Comparison of ENCODE assay signal across 13 cellular contexts in genomic region chr22:17268501-17269223, GRCh38. TPM values are rescaled to one million over a fixed set of nuclear protein-coding genes. Genes with fewer than 3 reads are reported as not detected.
DNase-seq lines count a peak whose midpoint lies in the region; ATAC-seq, FAIRE-seq and TF ChIP-seq lines count a peak whose summit lies in the region.
"Had no signal": no experiment of that assay in that cellular context is flagged by ENCODE, and none has a peak within 500 bp of the region (broad histone marks: within the 10 kb centered on the region; RNA-seq: fewer than 3 reads in every experiment).

No MANE protein-coding gene starts in this region.

- H3K9me3 Mint-ChIP-seq in nephron = no peaks in the 10 kb centered on the region

- H3K9me3 ChIP-seq in HCT116 (ENCODE audit: control insufficient read depth in 1 of 2, insufficient read depth in 1 of 2, low read depth in 1 of 2, low read length in 2 of 2) = no peaks in the 10 kb centered on the region
- no peaks in the 10 kb centered on the region for H3K9me3 ChIP-seq in GM12878 (replicated peaks; ENCODE audit: control insufficient read depth, insufficient read depth, low read length)
- H3K9me3 ChIP-seq in ovary = no peaks in the 10 kb centered on the region
- no peaks in the 10 kb centered on the region for H3K9me3 ChIP-seq in thyroid gland
- H3K9me3 ChIP-seq in pancreas = no peaks in the 10 kb centered on the region

- H3K27ac Mint-ChIP-seq in nephron = peak overlapping the region in 2 of 3 experiments; percentile 35 to 52

- TF ChIP-seq RAD21 in HCT116 (IDR thresholded peaks at IDR 0.05; ENCODE audit: low read depth) (no peak), GM12878 (IDR thresholded peaks at IDR 0.05; ENCODE audit: insufficient read depth, low read depth, low read length) (peak; percentile 46)

- in situ Hi-C loops in GM12878 (cut with MboI) = no loop called here

- intact Hi-C loops in HCT116 (cut with micrococcal nuclease) (no loop called here), GM12878 (cut with micrococcal nuclease; ENCODE audit: unreplicated experiment) (loop anchor here (5.0 kb wide), 1 partner anchor 34 kb away; no protein-coding TSS in a partner anchor), ovary (cut with DNase I) (no loop called here), thyroid gland (cut with DNase I) (no loop called here), pancreas (cut with DNase I) (no loop called here)

- H3K79me2 ChIP-seq in HCT116 (ENCODE audit: insufficient read depth, low read length) = no peaks in the 10 kb centered on the region
- no peaks in the 10 kb centered on the region for H3K79me2 ChIP-seq in GM12878 (ENCODE audit: control insufficient read depth, insufficient read depth, low read length)

- no peak overlapping the region for H3K4me2 ChIP-seq in HCT116 (ENCODE audit: low read length)
- no peak overlapping the region for H3K4me2 ChIP-seq in GM12878 (ENCODE audit: control insufficient read depth, insufficient read depth)

- no peak overlapping the region for H3K4me3 Mint-ChIP-seq in nephron

- SMC1A ChIA-PET in GM12878 (lab: Charles Lee; ENCODE audit: uncharacterized antibody, unreplicated experiment) = interaction anchor here (0.6 to 2.1 kb wide), 11 partner anchors 11 to 233 kb away, joined by 3 to 13 read pairs (median 3); no protein-coding TSS in a partner anchor

- H3K4me1 ChIP-seq in HCT116 (ENCODE audit: control insufficient read depth in 1 of 2, insufficient read depth in 2 of 2, low read length in 2 of 2) (peaks cover 5 to 7% of the 10 kb centered on the region in 2 experiments; a peak in 2 of 4 replicates), GM12878 (ENCODE audit: control insufficient read depth, insufficient read depth, low read length) (peaks cover 3% of the 10 kb centered on the region; the same call in 1 of the 2 replicates), ovary (ENCODE audit: insufficient read depth) (peaks cover 3% of the 10 kb centered on the region), thyroid gland (peaks cover 0 to 4% of the 10 kb centered on the region in 2 donors), pancreas (no peaks in the 10 kb centered on the region)

- BruUV-seq in HCT116 (replicated peaks; lab: Mats Ljungman, UMichigan) (no TSS peak), GM12878 (replicated peaks; lab: Mats Ljungman, UMichigan) (no TSS peak)

- no peaks in the 10 kb centered on the region for H3K9me2 ChIP-seq in HCT116 (ENCODE audit: insufficient read depth)

- WGBS in GM12878 (ENCODE audit: insufficient coverage, insufficient replicate concordance, low lambda C conversion rate, missing lambda C conversion rate) = 23% methylated on average over 5 of the region's 5 CpGs
- WGBS in ovary, 3 donors = 65 to 68% (median 66%) methylated on average over 5 of the region's 5 CpGs
- 58 to 61% methylated on average over 5 of the region's 5 CpGs for WGBS in thyroid gland, 2 donors
- WGBS in pancreas, 2 donors = 72 to 85% methylated on average over 5 of the region's 5 CpGs

- CTCF ChIA-PET in HCT116 (lab: Charles Lee) (interaction anchor here (0.6 to 1.4 kb wide), 6 partner anchors 21 to 233 kb away, joined by 3 to 5 read pairs (median 4); no protein-coding TSS in a partner anchor), GM12878 (lab: Yijun Ruan, JAX) (interaction anchor here (0.7 to 2.1 kb wide), 11 partner anchors 10 to 268 kb away, joined by 3 to 13 read pairs (median 4); no protein-coding TSS in a partner anchor)

- H3K4me1 Mint-ChIP-seq in nephron = peaks cover 71% of the 10 kb centered on the region

- H3K9ac ChIP-seq in HCT116 (ENCODE audit: low read length) (no peak overlapping the region), GM12878 (ENCODE audit: control insufficient read depth, insufficient read depth, low read length) (no peak overlapping the region)

- no peaks in the 10 kb centered on the region for H3K36me3 Mint-ChIP-seq in nephron (ENCODE audit: low read depth)

- no peaks in the 10 kb centered on the region for H3K27me3 Mint-ChIP-seq in nephron (ENCODE audit: low read depth)

- H3K27me3 ChIP-seq in HCT116 (ENCODE audit: insufficient read depth, low read length) (no peaks in the 10 kb centered on the region), GM12878 (replicated peaks in 1 of 2; ENCODE audit: control insufficient read depth in 2 of 2, insufficient read depth in 2 of 2, low read length in 1 of 2) (no peaks in the 10 kb centered on the region), ovary (no peaks in the 10 kb centered on the region), thyroid gland (no peaks in the 10 kb centered on the region), pancreas (no peaks in the 10 kb centered on the region)

- H3K27ac ChIP-seq in HCT116 (ENCODE audit: low read depth, low read length) = no peak overlapping the region
- no peak overlapping the region for H3K27ac ChIP-seq in GM12878 (ENCODE audit: control insufficient read depth, insufficient read depth)
- no peak overlapping the region for H3K27ac ChIP-seq in ovary
- H3K27ac ChIP-seq in thyroid gland = no peak overlapping the region
- H3K27ac ChIP-seq in pancreas = no peak overlapping the region

- TF ChIP-seq EP300 in GM12878 (IDR thresholded peaks at IDR 0.05; ENCODE audit: borderline replicate concordance in 1 of 2, control insufficient read depth in 1 of 2, low read depth in 2 of 2, low read length in 2 of 2) (no peak), ovary (IDR thresholded peaks at IDR 0.05) (no peak)

- ATAC-seq in HCT116 (peak; percentile 67), GM12878 (peak; percentile 68), pancreas (no peak)
- ATAC-seq: left cardiac atrium had no signal

- TF ChIP-seq POLR2A in HCT116 (IDR thresholded peaks at IDR 0.05; ENCODE audit: borderline replicate concordance, extremely low read depth, insufficient read depth, insufficient read length) (no peak), GM12878 (IDR thresholded peaks at IDR 0.05; ENCODE audit: low read depth, low read length) (no peak), ovary (IDR thresholded peaks at IDR 0.05) (no peak), thyroid gland (IDR thresholded peaks at IDR 0.05) (no peak)

- RAD21 ChIA-PET in HCT116 (lab: Charles Lee; ENCODE audit: low non-redundant PET in 1 of 2, low total read pairs in 2 of 2, uncharacterized antibody in 2 of 2, unreplicated experiment in 2 of 2) = no interaction called here
- RAD21 ChIA-PET in GM12878 (lab: Charles Lee; ENCODE audit: unreplicated experiment) = interaction anchor here (1.0 to 2.0 kb wide), 9 partner anchors 9 to 233 kb away, joined by 3 to 13 read pairs (median 5); no protein-coding TSS in a partner anchor

- DNase-seq in DMS53 (lab: John Stamatoyannopoulos, UW) (peak; percentile 33), DMS53 treated with DMSO at 0.1 percent for 48 hours (lab: John Stamatoyannopoulos, UW; ENCODE audit: unreplicated experiment) (no peak), HCT116 (ENCODE audit: low read depth, low spot score) (no peak), GM12878 (ENCODE audit: low read depth, low spot score) (no peak), ovary (no peak), thyroid gland (no peak), pancreas (no peak)
- DNase-seq: 8988T; activated effector memory CD4-positive, alpha-beta T cell treated with Interleukin-2 at 50 U/mL for 16 hours; GF-D8; left cardiac atrium; NCI-H1436 had no signal

- POLR2A ChIA-PET in HCT116 (lab: Charles Lee) (no interaction called here), GM12878 (lab: Charles Lee) (interaction anchor here (0.6 to 1.4 kb wide), 5 partner anchors 10 to 438 kb away, joined by 3 to 4 read pairs (median 3); no protein-coding TSS in a partner anchor)

- H3K4me3 ChIP-seq in HCT116 (replicated peaks in 1 of 2; ENCODE audit: low read depth in 1 of 2, low read length in 2 of 2) (no peak overlapping the region), GM12878 (no peak overlapping the region), ovary (no peak overlapping the region), thyroid gland (replicated peaks in 1 of 3) (no peak overlapping the region), pancreas (no peak overlapping the region)

- no peaks in the 10 kb centered on the region for H4K20me1 ChIP-seq in HCT116 (ENCODE audit: insufficient read depth)
- H4K20me1 ChIP-seq in GM12878 (ENCODE audit: control insufficient read depth, insufficient read depth) = no peaks in the 10 kb centered on the region

- H2AFZ ChIP-seq in HCT116 (ENCODE audit: low read depth, low read length, poor library complexity, severe bottlenecking) (no peak overlapping the region), GM12878 (ENCODE audit: control insufficient read depth, low read depth, low read length) (no peak overlapping the region)

- FAIRE-seq in GM12878 (lab: Jason Lieb, UNC) = peak; percentile 49
- FAIRE-seq in pancreas (lab: Jason Lieb, UNC) = no peak

- peak in 2 of 3 experiments; percentile 31 to 49; a peak in 3 of 6 replicates for TF ChIP-seq CTCF in HCT116 (IDR thresholded peaks at IDR 0.05 in 2 of 3, conservative IDR thresholded peaks at IDR 0.05 in 1 of 3; ENCODE audit: borderline replicate concordance in 1 of 3, insufficient read depth in 1 of 3, low read depth in 2 of 3, low read length in 2 of 3)
- TF ChIP-seq CTCF in GM12878 (IDR thresholded peaks at IDR 0.05 in 2 of 3, conservative IDR thresholded peaks at IDR 0.05 in 1 of 3; ENCODE audit: control insufficient read depth in 2 of 3, extremely low read depth in 1 of 3, insufficient read depth in 1 of 3, low read depth in 3 of 3, low read length in 3 of 3) = peak; percentile 20 to 41 (median 36)
- peak in 2 of 3 experiments; percentile 12 to 26 for TF ChIP-seq CTCF in nephron (IDR thresholded peaks at IDR 0.05; ENCODE audit: unreplicated experiment in 3 of 3)
- no peak for TF ChIP-seq CTCF in ovary (IDR thresholded peaks at IDR 0.05)
- TF ChIP-seq CTCF in thyroid gland (IDR thresholded peaks at IDR 0.05) = peak in 1 of 6 experiments; percentile 17
- TF ChIP-seq CTCF in pancreas (IDR thresholded peaks at IDR 0.05) = no peak

- no peaks in the 10 kb centered on the region for H3K36me3 ChIP-seq in HCT116 (ENCODE audit: control insufficient read depth in 1 of 2, insufficient read depth in 2 of 2, low read length in 2 of 2)
- H3K36me3 ChIP-seq in GM12878 (ENCODE audit: control insufficient read depth in 2 of 2, insufficient read depth in 2 of 2, low read length in 1 of 2) = no peaks in the 10 kb centered on the region
- H3K36me3 ChIP-seq in ovary = no peaks in the 10 kb centered on the region
- H3K36me3 ChIP-seq in thyroid gland = no peaks in the 10 kb centered on the region
- H3K36me3 ChIP-seq in pancreas = no peaks in the 10 kb centered on the region

RNA-seq across cellular contexts. Expression of gene ADA2, which starts 49.4 kb away (rescaled TPM):
- 0.20 TPM for total RNA-seq in HCT116 (2021; ENCODE audit: unreplicated experiment)
- 0.01 and 0.09 TPM in 2 replicates for polyA plus RNA-seq in HCT116 (2012)
- 44.9 and 47.6 TPM in 2 replicates for total RNA-seq in GM12878 (2013; cell fraction: nucleolus; rRNA removed)
- 10.2 and 10.3 TPM in 2 replicates for total RNA-seq in GM12878 (2014; rRNA removed)
- total RNA-seq in GM12878 (2014; rRNA removed; fragmentation: Illumina TruSeq; extraction: Trizol) = 7.2 and 8.1 TPM in 2 replicates
- 24.5 and 24.7 TPM in 2 replicates for total RNA-seq in GM12878 (2021)
- polyA plus RNA-seq in GM12878 (2011; ENCODE audit: low read depth) = 6.7 TPM
- polyA plus RNA-seq in GM12878 (2011; rRNA removed) = 6.2 and 10.4 TPM in 2 replicates
- 8.6 and 10.3 TPM in 2 replicates for polyA plus RNA-seq in GM12878 (2011; cell fraction: cytosol; rRNA removed)
- 19.1 and 19.2 TPM in 2 replicates for polyA plus RNA-seq in GM12878 (2011; cell fraction: nucleus; rRNA removed)
- polyA plus RNA-seq in GM12878 (2012) = 9.1 and 9.4 TPM in 2 replicates
- 21.2 and 21.4 TPM in 2 replicates for polyA plus RNA-seq in GM12878 (2014; fragmentation: Illumina TruSeq; extraction: Trizol)
- 1 to 10 TPM; 5.5 to 7.1 TPM for polyA plus RNA-seq in GM12878 (2014; fragmentation: Nextera tagmentation; extraction: Ambion mirVana)
- 12.6 and 16.5 TPM in 2 replicates for polyA plus RNA-seq in GM12878 (2014; rRNA removed)
- 1 to 10 TPM; 7.0 to 7.5 TPM for polyA plus RNA-seq in GM12878 (2016; fragmentation: Nextera tagmentation; extraction: Ambion mirVana)
- polyA minus RNA-seq in GM12878 (2011; rRNA and poly(A)+ RNA removed) = 12.4 and 14.8 TPM in 2 replicates
- 4.9 and 8.8 TPM in 2 replicates for polyA minus RNA-seq in GM12878 (2011; cell fraction: cytosol; rRNA and poly(A)+ RNA removed)
- 5.1 and 10.0 TPM in 2 replicates for polyA minus RNA-seq in GM12878 (2011; cell fraction: nucleus; rRNA and poly(A)+ RNA removed)
- 10 to 100 TPM in 4 of 7 donors, 1 to 10 TPM in 3; 2.0 to 15.7 (median 12.3) TPM for total RNA-seq in ovary
- polyA plus RNA-seq in ovary = 10 to 100 TPM; 13.4 to 41.6 TPM
- 10 to 100 TPM in 2 of 4 donors, 1 to 10 TPM in 2; 5.2 to 19.8 (median 12.6) TPM for total RNA-seq in thyroid gland
- 10 to 100 TPM in 2 of 6 donors, 1 to 10 TPM in 4; 1.5 to 23.8 (median 7.4) TPM for total RNA-seq in pancreas
- 10 to 100 TPM in 1 of 2 donors, 1 to 10 TPM in 1; 6.9 to 28.1 TPM for polyA plus RNA-seq in pancreas

Comparison
In these comparisons a context has a peak if more than half of its experiments do, and no peak if none do; other contexts are left out.
1. ATAC-seq: peak in HCT116 (single experiment) and GM12878 (single experiment); none in pancreas (0 of 4).
2. CTCF ChIP-seq: peak in HCT116 (2 of 3), GM12878 (3 of 3) and nephron (2 of 3); none in ovary (0 of 3) and pancreas (0 of 4).